ENCODE assay signal across 20 cellular contexts in the genomic region with DNA sequence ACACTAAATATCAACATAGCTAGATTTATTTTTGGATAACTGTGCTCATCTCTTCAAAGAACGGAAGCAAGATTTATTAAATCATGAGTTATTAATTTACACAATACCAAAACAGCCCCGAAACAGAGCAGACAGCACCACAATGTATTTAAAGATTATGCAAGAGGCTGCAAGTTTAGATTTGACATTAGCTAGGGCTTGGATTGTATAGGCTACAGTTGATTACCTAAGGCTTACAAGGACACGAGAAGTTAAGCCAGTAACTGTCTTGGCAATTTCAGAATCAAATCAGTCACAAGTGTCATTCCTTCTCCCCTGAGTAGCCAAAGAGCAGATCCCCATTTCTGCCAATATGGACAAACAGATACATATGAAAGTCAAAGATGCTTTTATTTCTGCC.
"Had no signal": no experiment of that assay in that cellular context is flagged by ENCODE, and none has a peak within 500 bp of the region (broad histone marks: within the 10 kb centered on the region; RNA-seq: fewer than 3 reads in every experiment).

No MANE protein-coding gene starts in this region.

- H3K4me1 ChIP-seq: foreskin keratinocyte, pancreas, suprapubic skin, upper lobe of left lung, uterus had no signal

- DNase-seq: effector memory CD8-positive, alpha-beta T cell; esophagus squamous epithelium; left colon; left ventricle myocardium superior; naive B cell; occipital lobe; pancreas; right cardiac atrium; small intestine; stimulated activated CD4-positive, alpha-beta T cell treated with anti-CD3 and anti-CD28 coated beads, Interleukin-12 subunit alpha, Interleukin-12 subunit beta, amount 100 ng/mL, for 4 hours; stimulated activated naive CD4-positive, alpha-beta T cell treated with Interleukin-2 at 50 U/mL for 16 hours; thyroid gland; upper lobe of left lung; uterus had no signal

- H3K4me3 ChIP-seq: esophagus squamous epithelium, lung, pancreas, suprapubic skin, thyroid gland, upper lobe of left lung, uterus had no signal

- H3K9me3 Mint-ChIP-seq: effector memory CD8-positive, alpha-beta T cell had no signal

- ATAC-seq: effector memory CD8-positive, alpha-beta T cell; foreskin keratinocyte; left colon; left ventricle myocardium superior; pancreas had no signal

- H3K36me3 ChIP-seq: pancreas, suprapubic skin, thyroid gland, upper lobe of left lung, uterus had no signal

- H3K27me3 ChIP-seq: esophagus squamous epithelium, foreskin keratinocyte, pancreas, suprapubic skin, thyroid gland, upper lobe of left lung, uterus had no signal

- H3K27ac ChIP-seq: epithelial cell of prostate, esophagus squamous epithelium, foreskin keratinocyte, pancreas, suprapubic skin, thyroid gland, upper lobe of left lung, uterus had no signal

- H3K27me3 Mint-ChIP-seq: effector memory CD8-positive, alpha-beta T cell; naive B cell; progenitor cell of endocrine pancreas had no signal

- H3K27ac Mint-ChIP-seq: effector memory CD8-positive, alpha-beta T cell; naive B cell; nephron; progenitor cell of endocrine pancreas had no signal

- H3K9me3 ChIP-seq: esophagus squamous epithelium, pancreas, suprapubic skin, thyroid gland, upper lobe of left lung, uterus had no signal

- H3K4me3 Mint-ChIP-seq: effector memory CD8-positive, alpha-beta T cell; nephron had no signal
